18 cellular contexts compared by ENCODE assay signal in genomic region chr5:132901730-132902129, GRCh38. TPM values are rescaled to one million over a fixed set of nuclear protein-coding genes. Genes with fewer than 3 reads are reported as not detected.
DNase-seq lines count a peak whose midpoint lies in the region; ATAC-seq and TF ChIP-seq lines count a peak whose summit lies in the region.
"Had no signal": no experiment of that assay in that cellular context is flagged by ENCODE, and none has a peak within 500 bp of the region (broad histone marks: within the 10 kb centered on the region; RNA-seq: fewer than 3 reads in every experiment).

No MANE protein-coding gene starts in this region.

- H3K27ac Mint-ChIP-seq in GM23338 (no peak overlapping the region), progenitor cell of endocrine pancreas (no peak overlapping the region)

- H2BK12ac ChIP-seq in mesenchymal stem cell (ENCODE audit: low read length in 2 of 2) = no peak overlapping the region

- H2BK120ac ChIP-seq in mesenchymal stem cell (ENCODE audit: low read depth, low read length) = no peak overlapping the region

- H3K9ac ChIP-seq in mesenchymal stem cell (ENCODE audit: low read length) = no peak overlapping the region

- H3K9me2 ChIP-seq in DOHH2 (replicated peaks; ENCODE audit: control insufficient read depth, low read length) (no peaks in the 10 kb centered on the region), GM23338 (ENCODE audit: insufficient read depth) (no peaks in the 10 kb centered on the region)

- H3K79me2 ChIP-seq in DOHH2 (ENCODE audit: control insufficient read depth, low read length) = no peaks in the 10 kb centered on the region
- H3K79me2 ChIP-seq in GM23338 (replicated peaks; ENCODE audit: insufficient read depth) = peaks cover 8% of the 10 kb centered on the region; the same call in 1 of the 2 replicates

- DNase-seq in GM23338 (ENCODE audit: low spot score) (no peak), brain microvascular endothelial cell (no peak), progenitor cell of endocrine pancreas (ENCODE audit: low spot score, unreplicated experiment) (no peak), mesenchymal stem cell (no peak), amniotic stem cell (lab: John Stamatoyannopoulos, UW) (no peak)
- no peak for DNase-seq in activated CD4-positive, alpha-beta T cell treated with anti-CD3 and anti-CD28 coated beads for 4 hours
- DNase-seq: CD4-positive, CD25-positive, alpha-beta regulatory T cell; GDM1; MM.1S; NCI-H1092; NCI-H2029; NCI-H345; NCI-H524; NCI-H774; PC-3; RPMI8226; T-helper 1 cell had no signal

- H3K9me3 ChIP-seq in DOHH2 (ENCODE audit: control insufficient read depth, insufficient read depth, low read length) (no peaks in the 10 kb centered on the region), mesenchymal stem cell (ENCODE audit: control insufficient read depth, low read length) (no peaks in the 10 kb centered on the region)

- H4K8ac ChIP-seq in mesenchymal stem cell (ENCODE audit: low read length) = no peak overlapping the region

- 84% methylated on average over 3 of the region's 3 CpGs for WGBS in mesenchymal stem cell

- TF ChIP-seq CTCF in DOHH2 (IDR thresholded peaks at IDR 0.05; ENCODE audit: low read depth, low read length, poor library complexity, severe bottlenecking) (no peak), GM23338 (conservative IDR thresholded peaks at IDR 0.05; ENCODE audit: low read depth in 2 of 2) (peak in 1 of 2 experiments; percentile 32; a peak in 3 of 4 replicates), brain microvascular endothelial cell (IDR thresholded peaks at IDR 0.05; ENCODE audit: low read depth, low read length, missing control alignments) (peak; percentile 4), progenitor cell of endocrine pancreas (IDR thresholded peaks at IDR 0.05; ENCODE audit: unreplicated experiment) (peak; percentile 18)

- no peak overlapping the region for H2AK5ac ChIP-seq in mesenchymal stem cell (ENCODE audit: low read length, severe bottlenecking)

- H3K14ac ChIP-seq in mesenchymal stem cell (ENCODE audit: low read length in 2 of 2) = no peak overlapping the region

- H4K20me1 ChIP-seq in DOHH2 (ENCODE audit: control insufficient read depth, insufficient read depth, low read depth, low read length) (no peaks in the 10 kb centered on the region), GM23338 (replicated peaks; ENCODE audit: insufficient read depth) (0 out of 2 replicates have a peak, but pooled peaks cover 7% of the 10 kb centered on the region)

- H3K4me3 ChIP-seq in DOHH2 (ENCODE audit: low read length) = peak overlapping the region; percentile 29
- no peak overlapping the region for H3K4me3 ChIP-seq in GM23338
- H3K4me3 ChIP-seq in brain microvascular endothelial cell (ENCODE audit: low read depth, low read length) = no peak overlapping the region
- H3K4me3 ChIP-seq in mesenchymal stem cell (ENCODE audit: insufficient read depth in 1 of 2, low read depth in 1 of 2, low read length in 2 of 2) = no peak overlapping the region

- H2AFZ ChIP-seq in GM23338 = no peak overlapping the region
- H2AFZ ChIP-seq in mesenchymal stem cell (ENCODE audit: low read depth, low read length) = no peak overlapping the region

- H3K27ac ChIP-seq in DOHH2 (ENCODE audit: low read depth, low read length) = peak overlapping the region; percentile 28
- peak overlapping the region; percentile 11; the same call in 1 of the 2 replicates for H3K27ac ChIP-seq in GM23338 (ENCODE audit: low read depth)
- no peak overlapping the region for H3K27ac ChIP-seq in brain microvascular endothelial cell
- no peak overlapping the region for H3K27ac ChIP-seq in mesenchymal stem cell (ENCODE audit: low read length, poor library complexity, severe bottlenecking)

- H3K79me1 ChIP-seq in mesenchymal stem cell (replicated peaks; ENCODE audit: low read length, poor library complexity, severe bottlenecking) = peaks cover 10% of the 10 kb centered on the region

- no peaks in the 10 kb centered on the region for H3K27me3 ChIP-seq in DOHH2 (ENCODE audit: control insufficient read depth, low read length)
- H3K27me3 ChIP-seq in GM23338 (ENCODE audit: insufficient read depth) = no peaks in the 10 kb centered on the region
- no peaks in the 10 kb centered on the region for H3K27me3 ChIP-seq in brain microvascular endothelial cell (replicated peaks)
- H3K27me3 ChIP-seq in mesenchymal stem cell (ENCODE audit: control insufficient read depth in 1 of 2, insufficient read depth in 1 of 2, low read length in 2 of 2) = no peaks in the 10 kb centered on the region

- H3K4me1 Mint-ChIP-seq in GM23338 (no peaks in the 10 kb centered on the region), progenitor cell of endocrine pancreas (ENCODE audit: low read depth) (peaks cover 4% of the 10 kb centered on the region)

- in situ Hi-C loops in brain microvascular endothelial cell (cut with HindIII; ENCODE audit: low pct_ligation_motif_present, low sequenced_read_pairs) = no loop called here

- H3K4me1 ChIP-seq in DOHH2 (ENCODE audit: control insufficient read depth, low read length) (peaks cover 20% of the 10 kb centered on the region), GM23338 (ENCODE audit: insufficient read depth) (no peaks in the 10 kb centered on the region), mesenchymal stem cell (ENCODE audit: control insufficient read depth, insufficient read depth, low read depth, low read length) (no peaks in the 10 kb centered on the region)

- peaks cover 45% of the 10 kb centered on the region for H3K36me3 ChIP-seq in DOHH2 (ENCODE audit: control insufficient read depth, low read length)
- H3K36me3 ChIP-seq in GM23338 (ENCODE audit: insufficient read depth) = peaks cover 23% of the 10 kb centered on the region
- peaks cover 23% of the 10 kb centered on the region for H3K36me3 ChIP-seq in brain microvascular endothelial cell (replicated peaks)
- peaks cover 20 to 80% of the 10 kb centered on the region in 2 experiments for H3K36me3 ChIP-seq in mesenchymal stem cell (ENCODE audit: control insufficient read depth in 1 of 2, insufficient read depth in 2 of 2, low read depth in 1 of 2, low read length in 2 of 2)

- no peak overlapping the region for H2BK15ac ChIP-seq in mesenchymal stem cell (ENCODE audit: low read depth, poor library complexity, severe bottlenecking)

- H2BK5ac ChIP-seq in mesenchymal stem cell (ENCODE audit: low read depth, low read length, poor library complexity, severe bottlenecking) = no peak overlapping the region

- no peak overlapping the region for H3K18ac ChIP-seq in mesenchymal stem cell (ENCODE audit: low read depth in 1 of 2, low read length in 2 of 2)

- H3K4ac ChIP-seq in mesenchymal stem cell (ENCODE audit: low read depth in 1 of 2, low read length in 2 of 2) = no peak overlapping the region

- H3F3A ChIP-seq in DOHH2 (ENCODE audit: control insufficient read depth, insufficient read depth) (no peaks in the 10 kb centered on the region), GM23338 (replicated peaks; ENCODE audit: low read depth) (no peaks in the 10 kb centered on the region)

- H3K4me3 Mint-ChIP-seq in GM23338 (no peak overlapping the region), progenitor cell of endocrine pancreas (ENCODE audit: low read depth) (no peak overlapping the region)
- H3K4me3 Mint-ChIP-seq: CD4-positive, CD25-positive, alpha-beta regulatory T cell had no signal

- H3K36me3 Mint-ChIP-seq in GM23338 (ENCODE audit: low read depth) (peaks cover 20% of the 10 kb centered on the region), progenitor cell of endocrine pancreas (ENCODE audit: insufficient read depth) (peaks cover 29% of the 10 kb centered on the region)

- no peak overlapping the region for H3K23ac ChIP-seq in mesenchymal stem cell (ENCODE audit: low read length in 2 of 2)

- H3K4me2 ChIP-seq in DOHH2 (ENCODE audit: low read length) (peak overlapping the region; percentile 54), GM23338 (no peak overlapping the region), mesenchymal stem cell (ENCODE audit: low read length, poor library complexity, severe bottlenecking) (no peak overlapping the region)

- no peak for ATAC-seq in GM23338
- ATAC-seq: PC-3 had no signal

- H3K27me3 Mint-ChIP-seq in GM23338 (ENCODE audit: insufficient read depth, low read depth, poor library complexity) = peaks cover 1% of the 10 kb centered on the region
- H3K27me3 Mint-ChIP-seq in progenitor cell of endocrine pancreas = no peaks in the 10 kb centered on the region
- H3K27me3 Mint-ChIP-seq: CD4-positive, CD25-positive, alpha-beta regulatory T cell had no signal

- H3K9me3 Mint-ChIP-seq in GM23338 = no peaks in the 10 kb centered on the region
- no peaks in the 10 kb centered on the region for H3K9me3 Mint-ChIP-seq in progenitor cell of endocrine pancreas (ENCODE audit: low read depth)
- H3K9me3 Mint-ChIP-seq: CD4-positive, CD25-positive, alpha-beta regulatory T cell had no signal

- no peak overlapping the region for H4K91ac ChIP-seq in mesenchymal stem cell (ENCODE audit: low read length)

RNA-seq across cellular contexts. Expression of gene LEAP2, which starts 28.3 kb away (rescaled TPM):
- total RNA-seq in GM23338 (2014; rRNA removed; shearing (Covaris generic)) = 0.54 and 1.8 TPM in 2 replicates
- 1.5 and 1.6 TPM in 2 replicates for polyA plus RNA-seq in GM23338 (2016; fragmentation: Nextera tagmentation; extraction: Ambion mirVana)
- 1.7 and 2.0 TPM in 2 replicates for total RNA-seq in progenitor cell of endocrine pancreas
- polyA plus RNA-seq in mesenchymal stem cell (2013, experiment 1 of 2) = 0.22 TPM
- 0.15 TPM for polyA plus RNA-seq in mesenchymal stem cell (2013, experiment 2 of 2)

RNA-seq across cellular contexts. Expression of gene UQCRQ, which starts 35.3 kb away (rescaled TPM):
- 104 and 115 TPM in 2 replicates for total RNA-seq in GM23338 (2014; rRNA removed; shearing (Covaris generic))
- polyA plus RNA-seq in GM23338 (2016; fragmentation: Nextera tagmentation; extraction: Ambion mirVana) = 1,308 and 1,495 TPM in 2 replicates
- total RNA-seq in progenitor cell of endocrine pancreas = 230 and 275 TPM in 2 replicates
- 773 TPM for polyA plus RNA-seq in mesenchymal stem cell (2013, experiment 1 of 2)
- 885 TPM for polyA plus RNA-seq in mesenchymal stem cell (2013, experiment 2 of 2)

RNA-seq across cellular contexts. Expression of gene GDF9, which starts 35.5 kb away (rescaled TPM):
- 0.14 and 0.66 TPM in 2 replicates for total RNA-seq in GM23338 (2014; rRNA removed; shearing (Covaris generic))
- polyA plus RNA-seq in GM23338 (2016; fragmentation: Nextera tagmentation; extraction: Ambion mirVana) = 0.11 and 0.37 TPM in 2 replicates
- 0.51 and 0.55 TPM in 2 replicates for total RNA-seq in progenitor cell of endocrine pancreas
- 0.01 TPM for polyA plus RNA-seq in mesenchymal stem cell (2013, experiment 1 of 2)
- 0.08 TPM for polyA plus RNA-seq in mesenchymal stem cell (2013, experiment 2 of 2)
- total RNA-seq: PC-3 had no signal

Comparison
In these comparisons a context has a peak if more than half of its experiments do, and no peak if none do; other contexts are left out.
1. H3K27ac ChIP-seq: peak in DOHH2 (single experiment) and GM23338 (single experiment); none in brain microvascular endothelial cell (single experiment) and mesenchymal stem cell (single experiment).